Comparison of ENCODE assay signal across 8 cellular contexts in genomic region chr4:8158710-8159521, GRCh38. TPM values are rescaled to one million over a fixed set of nuclear protein-coding genes. Genes with fewer than 3 reads are reported as not detected.
DNase-seq lines count a peak whose midpoint lies in the region; ATAC-seq and TF ChIP-seq lines count a peak whose summit lies in the region.

TSS of gene ABLIM2 (minus strand) at chr4:8158813. CDS start at chr4:8158689, 124 bp downstream.

- peaks cover 11% of the 10 kb centered on the region for H3K27me3 ChIP-seq in left ventricle myocardium inferior (ENCODE audit: low read depth)
- H3K27me3 ChIP-seq in upper lobe of right lung, result peaks cover 10% of the 10 kb centered on the region

- H3K36me3 ChIP-seq in left ventricle myocardium inferior (no peaks in the 10 kb centered on the region), upper lobe of right lung (no peaks in the 10 kb centered on the region)

- TF ChIP-seq CTCF in GM13976 (IDR thresholded peaks at IDR 0.05; ENCODE audit: borderline replicate concordance, control extremely low read depth, extremely low read depth, insufficient read depth, missing control alignments) (no peak), left ventricle myocardium inferior (IDR thresholded peaks at IDR 0.05; ENCODE audit: borderline replicate concordance) (no peak), upper lobe of right lung (IDR thresholded peaks at IDR 0.05) (no peak)

- H3K4me1 ChIP-seq in left ventricle myocardium inferior (peaks cover 37% of the 10 kb centered on the region), upper lobe of right lung (peaks cover 11% of the 10 kb centered on the region)

- H3K9me3 ChIP-seq in left ventricle myocardium inferior (replicated peaks) (no peaks in the 10 kb centered on the region), upper lobe of right lung (no peaks in the 10 kb centered on the region)

- in situ Hi-C loops in GM13976 (cut with MboI; ENCODE audit: low sequenced_read_pairs, unreplicated experiment), result no loop called here

- DNase-seq in GM13976 (ENCODE audit: low spot score), result peak; percentile 100
- peak; percentile 46 for DNase-seq in NCI-H1436 treated with DMSO at 0.1 percent for 48 hours (lab: John Stamatoyannopoulos, UW)
- DNase-seq in T follicular helper cell (ENCODE audit: low read depth), result peak; percentile 98
- peak; percentile 87 for DNase-seq in amniotic stem cell (lab: John Stamatoyannopoulos, UW)
- peak; percentile 98 for DNase-seq in left ventricle myocardium inferior
- peak; percentile 99 for DNase-seq in posterior vena cava (ENCODE audit: low spot score)
- DNase-seq in upper lobe of right lung, result peak; percentile 99

- ATAC-seq in HG02852 (IDR thresholded peaks at IDR 0.05; ENCODE audit: unreplicated experiment), result peak; percentile 96
- peak; percentile 98 for ATAC-seq in upper lobe of right lung

- peak within 1 kb of the TSS; percentile 81 for H3K27ac ChIP-seq in left ventricle myocardium inferior (replicated peaks)
- H3K27ac ChIP-seq in upper lobe of right lung, result peak within 1 kb of the TSS; percentile 72

- intact Hi-C loops in left ventricle myocardium inferior (cut with micrococcal nuclease) (no loop called here), posterior vena cava (cut with DNase I) (no loop called here), upper lobe of right lung (cut with DNase I) (no loop called here)

- peak within 1 kb of the TSS; percentile 82 for H3K4me3 ChIP-seq in left ventricle myocardium inferior
- H3K4me3 ChIP-seq in upper lobe of right lung, result peak within 1 kb of the TSS; percentile 85

RNA-seq across cellular contexts. Expression of gene ABLIM2, which starts in this region (rescaled TPM):
- 43.5 TPM for total RNA-seq in left ventricle myocardium inferior
- total RNA-seq in posterior vena cava, result 10 to 100 TPM; 11.7 to 23.8 TPM
- total RNA-seq in upper lobe of right lung, result 12.7 TPM

Comparison
In these comparisons a context has a peak if more than half of its experiments do, and no peak if none do; other contexts are left out.
1. Peak in every context shown above with its lines: DNase-seq, ATAC-seq, H3K4me3 ChIP-seq and H3K27ac ChIP-seq.
2. DNase-seq: peak in every context shown above with its lines; median percentile 100 in GM13976; 99 in posterior vena cava; 99 in upper lobe of right lung; 98 in T follicular helper cell; 98 in left ventricle myocardium inferior; 87 in amniotic stem cell; 46 in NCI-H1436 treated with DMSO at 0.1 percent for 48 hours.